Comparison of ENCODE assay signal across 28 cellular contexts in genomic region chr9:13860926-13861325, GRCh38.
DNase-seq lines count a peak whose midpoint lies in the region; ATAC-seq and TF ChIP-seq lines count a peak whose summit lies in the region.
"Had no signal": no experiment of that assay in that cellular context is flagged by ENCODE, and none has a peak within 500 bp of the region (broad histone marks: within the 10 kb centered on the region; RNA-seq: fewer than 3 reads in every experiment).

No MANE protein-coding gene starts in this region.

- H3K27me3 ChIP-seq in HUES64 (ENCODE audit: insufficient read depth, low read length) (no peaks in the 10 kb centered on the region), gastrocnemius medialis (no peaks in the 10 kb centered on the region)
- H3K27me3 ChIP-seq: colonic mucosa, esophagus muscularis mucosa, spleen, transverse colon had no signal

- H3K27ac ChIP-seq in HUES64 (ENCODE audit: low read depth, low read length): peak overlapping the region; percentile 45
- H3K27ac ChIP-seq in gastrocnemius medialis: peak overlapping the region; percentile 24 to 62 (median 46)
- H3K27ac ChIP-seq: A549, colonic mucosa, KMS-11, parathyroid adenoma, spleen, transverse colon, WERI-Rb-1 had no signal

- H3K36me3 Mint-ChIP-seq in activated naive CD8-positive, alpha-beta T cell treated with anti-CD3 and anti-CD28 coated beads, Interleukin-2, amount 50 U/mL, for 24 hours (ENCODE audit: low read depth): no peaks in the 10 kb centered on the region
- H3K36me3 Mint-ChIP-seq: activated naive CD4-positive, alpha-beta T cell treated with anti-CD3 and anti-CD28 coated beads, Interleukin-2, amount 10 ng/mL, durations not matched to agents 7 days and 5 days; CD4-positive, alpha-beta memory T cell had no signal

- 83% methylated on average over 3 of the region's 3 CpGs for WGBS in HUES64

- TF ChIP-seq CTCF in fibroblast of mammary gland (conservative IDR thresholded peaks at IDR 0.05; ENCODE audit: control insufficient read depth, insufficient read depth, low read depth, low read length) (no peak), gastrocnemius medialis (IDR thresholded peaks at IDR 0.05 in 4 of 5, conservative IDR thresholded peaks at IDR 0.05 in 1 of 5) (no peak)

- no peaks in the 10 kb centered on the region for H3K36me3 ChIP-seq in HUES64 (ENCODE audit: insufficient read depth, low read length)
- no peaks in the 10 kb centered on the region for H3K36me3 ChIP-seq in gastrocnemius medialis
- H3K36me3 ChIP-seq: colonic mucosa, esophagus muscularis mucosa, spleen, transverse colon, WERI-Rb-1 had no signal

- H3K9ac ChIP-seq in HUES64 (ENCODE audit: low read depth, low read length): no peak overlapping the region
- H3K9ac ChIP-seq: KMS-11, parathyroid adenoma had no signal

- no peak overlapping the region for H3K4me3 ChIP-seq in HUES64 (ENCODE audit: low read length)
- H3K4me3 ChIP-seq in fibroblast of mammary gland (ENCODE audit: control insufficient read depth, low read depth, low read length): no peak overlapping the region
- no peak overlapping the region for H3K4me3 ChIP-seq in gastrocnemius medialis
- H3K4me3 ChIP-seq: A549, colonic mucosa, esophagus muscularis mucosa, spleen, transverse colon had no signal

- intact Hi-C loops in gastrocnemius medialis (cut with DNase I; ENCODE audit: low total_unique reads): no loop called here

- no peak for TF ChIP-seq POLR2A in gastrocnemius medialis (IDR thresholded peaks at IDR 0.05)

- peak; percentile 5 for DNase-seq in NCI-H2227 (lab: John Stamatoyannopoulos, UW; ENCODE audit: unreplicated experiment)
- DNase-seq in NCI-H2227 treated with DMSO at 0.1 percent for 48 hours (lab: John Stamatoyannopoulos, UW): no peak
- peak; percentile 54 for DNase-seq in fibroblast of mammary gland (ENCODE audit: low read depth)
- no peak for DNase-seq in gastrocnemius medialis
- no peak for DNase-seq in activated naive CD8-positive, alpha-beta T cell treated with anti-CD3 and anti-CD28 coated beads, Interleukin-2, amount 50 U/mL, for 24 hours
- DNase-seq: activated CD4-positive, alpha-beta T cell treated with anti-CD3 and anti-CD28 coated beads, Interleukin-2, amount 10 ng/mL, durations not matched to agents 24 days and 14 days; activated naive CD4-positive, alpha-beta T cell treated with anti-CD3 and anti-CD28 coated beads, Interleukin-2, amount 10 ng/mL, durations not matched to agents 7 days and 5 days; activated T-cell treated with anti-CD3 and anti-CD28 coated beads, Interleukin-2, amount 50 U/mL, for 24 hours; CD4-positive, alpha-beta memory T cell; colonic mucosa; endodermal cell; H7; hypothalamus; MM.1S; NCI-H2171; NCI-H526; nephron progenitor cell; spleen; T1000; transverse colon; WERI-Rb-1 had no signal

- H3K27ac Mint-ChIP-seq in activated naive CD8-positive, alpha-beta T cell treated with anti-CD3 and anti-CD28 coated beads, Interleukin-2, amount 50 U/mL, for 24 hours: no peak overlapping the region
- H3K27ac Mint-ChIP-seq: activated CD4-positive, alpha-beta T cell treated with anti-CD3 and anti-CD28 coated beads, Interleukin-2, amount 10 ng/mL, durations not matched to agents 24 days and 14 days; activated naive CD4-positive, alpha-beta T cell treated with anti-CD3 and anti-CD28 coated beads, Interleukin-2, amount 10 ng/mL, durations not matched to agents 7 days and 5 days; activated T-cell treated with anti-CD3 and anti-CD28 coated beads, Interleukin-2, amount 50 U/mL, for 24 hours; endodermal cell; nephron progenitor cell had no signal

- H3K9me3 ChIP-seq in HUES64 (ENCODE audit: insufficient read depth, low read depth, low read length) (no peaks in the 10 kb centered on the region), gastrocnemius medialis (no peaks in the 10 kb centered on the region)
- H3K9me3 ChIP-seq: A549, colonic mucosa, esophagus muscularis mucosa, spleen, transverse colon had no signal

- no peak overlapping the region for H3K4me3 Mint-ChIP-seq in activated naive CD8-positive, alpha-beta T cell treated with anti-CD3 and anti-CD28 coated beads, Interleukin-2, amount 50 U/mL, for 24 hours
- H3K4me3 Mint-ChIP-seq: activated CD4-positive, alpha-beta T cell treated with anti-CD3 and anti-CD28 coated beads, Interleukin-2, amount 10 ng/mL, durations not matched to agents 24 days and 14 days; activated naive CD4-positive, alpha-beta T cell treated with anti-CD3 and anti-CD28 coated beads, Interleukin-2, amount 10 ng/mL, durations not matched to agents 7 days and 5 days; activated T-cell treated with anti-CD3 and anti-CD28 coated beads, Interleukin-2, amount 50 U/mL, for 24 hours; CD4-positive, alpha-beta memory T cell; endodermal cell; nephron progenitor cell had no signal

- peaks cover 17% of the 10 kb centered on the region for H3K9me3 Mint-ChIP-seq in activated naive CD8-positive, alpha-beta T cell treated with anti-CD3 and anti-CD28 coated beads, Interleukin-2, amount 50 U/mL, for 24 hours
- H3K9me3 Mint-ChIP-seq: activated CD4-positive, alpha-beta T cell treated with anti-CD3 and anti-CD28 coated beads, Interleukin-2, amount 10 ng/mL, durations not matched to agents 24 days and 14 days; endodermal cell; nephron progenitor cell had no signal

- H3K27me3 Mint-ChIP-seq in activated naive CD8-positive, alpha-beta T cell treated with anti-CD3 and anti-CD28 coated beads, Interleukin-2, amount 50 U/mL, for 24 hours: no peaks in the 10 kb centered on the region
- H3K27me3 Mint-ChIP-seq: activated CD4-positive, alpha-beta T cell treated with anti-CD3 and anti-CD28 coated beads, Interleukin-2, amount 10 ng/mL, durations not matched to agents 24 days and 14 days; activated naive CD4-positive, alpha-beta T cell treated with anti-CD3 and anti-CD28 coated beads, Interleukin-2, amount 10 ng/mL, durations not matched to agents 7 days and 5 days; activated T-cell treated with anti-CD3 and anti-CD28 coated beads, Interleukin-2, amount 50 U/mL, for 24 hours; CD4-positive, alpha-beta memory T cell had no signal

- H3K4me1 ChIP-seq in HUES64 (ENCODE audit: insufficient read depth, low read length) (peaks cover 43% of the 10 kb centered on the region), gastrocnemius medialis (peaks cover 13 to 18% of the 10 kb centered on the region in 2 donors)
- H3K4me1 ChIP-seq: A549, colonic mucosa, parathyroid adenoma, spleen had no signal

- ATAC-seq in gastrocnemius medialis (no peak), GM18870 (IDR thresholded peaks at IDR 0.05; ENCODE audit: unreplicated experiment) (no peak), HG02981 (IDR thresholded peaks at IDR 0.05; ENCODE audit: unreplicated experiment) (no peak)
- ATAC-seq in activated naive CD8-positive, alpha-beta T cell treated with anti-CD3 and anti-CD28 coated beads, Interleukin-2, amount 50 U/mL, for 24 hours: no peak
- ATAC-seq: A549 had no signal

- no peaks in the 10 kb centered on the region for H3K4me1 Mint-ChIP-seq in activated naive CD8-positive, alpha-beta T cell treated with anti-CD3 and anti-CD28 coated beads, Interleukin-2, amount 50 U/mL, for 24 hours
- H3K4me1 Mint-ChIP-seq: activated CD4-positive, alpha-beta T cell treated with anti-CD3 and anti-CD28 coated beads, Interleukin-2, amount 10 ng/mL, durations not matched to agents 24 days and 14 days; activated naive CD4-positive, alpha-beta T cell treated with anti-CD3 and anti-CD28 coated beads, Interleukin-2, amount 10 ng/mL, durations not matched to agents 7 days and 5 days; CD4-positive, alpha-beta memory T cell had no signal

- in situ Hi-C loops in gastrocnemius medialis (cut with MboI; ENCODE audit: low sequenced_read_pairs in 4 of 4): no loop called here

Comparison
In these comparisons a context has a peak if more than half of its experiments do, and no peak if none do; other contexts are left out.
1. DNase-seq: peak in NCI-H2227 (single experiment) and fibroblast of mammary gland (single experiment); none in NCI-H2227 treated with DMSO at 0.1 percent for 48 hours (single experiment), gastrocnemius medialis (0 of 2) and activated naive CD8-positive, alpha-beta T cell treated with anti-CD3 and anti-CD28 coated beads, Interleukin-2, amount 50 U/mL, for 24 hours (single experiment).